ENCODE assay signal across 8 cellular contexts in genomic region chr1:218164111-218164929, GRCh38.
A peak's percentile ranks its signal among the peaks of the same experiment; 100 is the strongest.
DNase-seq lines count a peak whose midpoint lies in the region; ATAC-seq and TF ChIP-seq lines count a peak whose summit lies in the region.

No MANE protein-coding gene starts in this region.

- peaks cover 50% of the 10 kb centered on the region for H3K27me3 ChIP-seq in Panc1 (ENCODE audit: control insufficient read depth, insufficient read depth, low read length)
- peaks cover 17% of the 10 kb centered on the region for H3K27me3 ChIP-seq in effector memory CD4-positive, alpha-beta T cell (replicated peaks; ENCODE audit: control insufficient read depth, insufficient read depth, low read length, poor library complexity, severe bottlenecking)

- DNase-seq in A172 (ENCODE audit: low spot score) (peak; percentile 21), GM13976 (ENCODE audit: low spot score) (peak; percentile 18), Panc1 (ENCODE audit: low read depth, low spot score) (no peak), G401 (ENCODE audit: low spot score) (no peak)
- DNase-seq in effector memory CD4-positive, alpha-beta T cell = no peak

- 0% methylated on average over 45 to 53 of the region's 68 CpGs for WGBS in mesodermal cell (ENCODE audit: insufficient coverage in 2 of 2), 2 experiments
- under 1% methylated on average over 68 of the region's 68 CpGs for WGBS in urinary bladder

- no peaks in the 10 kb centered on the region for H3K9me3 ChIP-seq in Panc1 (ENCODE audit: control insufficient read depth, insufficient read depth, low read depth, low read length)
- H3K9me3 ChIP-seq in effector memory CD4-positive, alpha-beta T cell (ENCODE audit: control insufficient read depth, low read length) = no peaks in the 10 kb centered on the region
- H3K9me3 ChIP-seq in mesodermal cell (ENCODE audit: control insufficient read depth, low read length) = no peaks in the 10 kb centered on the region

- H3K4me1 ChIP-seq in Panc1 (ENCODE audit: control insufficient read depth, insufficient read depth, low read length) (peaks cover 3% of the 10 kb centered on the region), mesodermal cell (ENCODE audit: control insufficient read depth, insufficient read depth, low read length, poor library complexity, severe bottlenecking) (no peaks in the 10 kb centered on the region), urinary bladder (ENCODE audit: insufficient read depth) (peaks cover 4% of the 10 kb centered on the region)
- peaks cover 8% of the 10 kb centered on the region for H3K4me1 ChIP-seq in effector memory CD4-positive, alpha-beta T cell (ENCODE audit: control insufficient read depth, insufficient read depth, low read length, poor library complexity, severe bottlenecking)

- intact Hi-C loops in Panc1 (cut with micrococcal nuclease; ENCODE audit: unreplicated experiment) = no loop called here

- no peak overlapping the region for H3K27ac ChIP-seq in Panc1 (ENCODE audit: low read length)
- no peak overlapping the region for H3K27ac ChIP-seq in effector memory CD4-positive, alpha-beta T cell (ENCODE audit: insufficient read depth, low read length, poor library complexity, severe bottlenecking)
- H3K27ac ChIP-seq in mesodermal cell (ENCODE audit: low read depth, low read length, severe bottlenecking) = no peak overlapping the region
- H3K27ac ChIP-seq in urinary bladder (ENCODE audit: low read depth) = no peak overlapping the region

- no TSS peak for BruUV-seq in Panc1 (replicated peaks; lab: Mats Ljungman, UMichigan)

- TF ChIP-seq CTCF in GM13976 (IDR thresholded peaks at IDR 0.05; ENCODE audit: borderline replicate concordance, control extremely low read depth, extremely low read depth, insufficient read depth, missing control alignments) (no peak), Panc1 (IDR thresholded peaks at IDR 0.05) (peak; percentile 40)

- H3K4me3 ChIP-seq in Panc1 (ENCODE audit: low read depth in 2 of 2, low read length in 2 of 2) = peak overlapping the region; percentile 46 to 62
- peak overlapping the region; percentile 55 for H3K4me3 ChIP-seq in effector memory CD4-positive, alpha-beta T cell (ENCODE audit: insufficient read depth, low read depth, low read length, poor library complexity, severe bottlenecking)
- peak overlapping the region; percentile 54 for H3K4me3 ChIP-seq in mesodermal cell (ENCODE audit: extremely low read depth, insufficient read depth, low read length, poor library complexity, severe bottlenecking)
- H3K4me3 ChIP-seq in urinary bladder (ENCODE audit: low read depth, low read length) = peak overlapping the region; percentile 44

- POLR2A ChIA-PET in Panc1 (lab: Charles Lee) = no interaction called here

- in situ Hi-C loops in GM13976 (cut with MboI; ENCODE audit: low sequenced_read_pairs, unreplicated experiment) (no loop called here), Panc1 (cut with HindIII; ENCODE audit: low pct_unique_long_range_greater_than_20kb, low sequenced_read_pairs) (no loop called here), G401 (cut with HindIII; ENCODE audit: low sequenced_read_pairs) (no loop called here)

- no peaks in the 10 kb centered on the region for H3K36me3 ChIP-seq in Panc1 (ENCODE audit: control insufficient read depth, insufficient read depth, low read length)
- no peaks in the 10 kb centered on the region for H3K36me3 ChIP-seq in effector memory CD4-positive, alpha-beta T cell (ENCODE audit: control insufficient read depth, insufficient read depth, low read length)
- no peaks in the 10 kb centered on the region for H3K36me3 ChIP-seq in mesodermal cell (ENCODE audit: control insufficient read depth, insufficient read depth, low read length)
- H3K36me3 ChIP-seq in urinary bladder (ENCODE audit: insufficient read depth) = no peaks in the 10 kb centered on the region

- ATAC-seq in HG03196 (IDR thresholded peaks at IDR 0.05; ENCODE audit: unreplicated experiment) (peak; percentile 45), Panc1 (peak; percentile 90)

- CTCF ChIA-PET in Panc1 (lab: Charles Lee) = no interaction called here

Comparison
In these comparisons a context has a peak if more than half of its experiments do, and no peak if none do; other contexts are left out.
1. DNase-seq: peak in A172 (single experiment) and GM13976 (single experiment); none in Panc1 (single experiment), effector memory CD4-positive, alpha-beta T cell (0 of 3) and G401 (single experiment).
2. Peak in every context shown above with its lines, with median percentiles within 50 percentile points of each other: H3K4me3 ChIP-seq.